8 cellular contexts compared by ENCODE assay signal in genomic region chr19:3983936-3984583, GRCh38. TPM values are rescaled to one million over a fixed set of nuclear protein-coding genes. Genes with fewer than 3 reads are reported as not detected.
DNase-seq lines count a peak whose midpoint lies in the region; TF ChIP-seq lines count a peak whose summit lies in the region.

No MANE protein-coding gene starts in this region.

- H3K36me3 ChIP-seq in kidney epithelial cell (ENCODE audit: control insufficient read depth, insufficient read depth, low read length), result peaks cover 21% of the 10 kb centered on the region
- peaks cover 46 to 51% of the 10 kb centered on the region in 2 donors for H3K36me3 ChIP-seq in stomach smooth muscle (ENCODE audit: control insufficient read depth in 2 of 2, insufficient read depth in 2 of 2, low read length in 2 of 2)

- H3K27ac ChIP-seq in stomach smooth muscle (ENCODE audit: low read length), result peak overlapping the region; percentile 94

- H3K9ac ChIP-seq in stomach smooth muscle (ENCODE audit: low read length in 2 of 2), result peak overlapping the region; percentile 93 to 96

- no peaks in the 10 kb centered on the region for H3K27me3 ChIP-seq in kidney epithelial cell (ENCODE audit: control insufficient read depth, insufficient read depth, low read length)
- H3K27me3 ChIP-seq in stomach smooth muscle (ENCODE audit: control insufficient read depth in 1 of 2, insufficient read depth in 2 of 2, low read length in 2 of 2), result no peaks in the 10 kb centered on the region

- H3K4me3 ChIP-seq in astrocyte of the cerebellum (ENCODE audit: low read depth, low read length) (peak overlapping the region; percentile 92), kidney epithelial cell (ENCODE audit: low read depth, low read length) (peak overlapping the region; percentile 92), stomach smooth muscle (ENCODE audit: low read length in 2 of 2) (peak overlapping the region; percentile 83 to 95)

- peaks cover 47% of the 10 kb centered on the region for H3K4me1 ChIP-seq in stomach smooth muscle (ENCODE audit: control insufficient read depth, insufficient read depth, low read length)

- in situ Hi-C loops in astrocyte of the cerebellum (cut with HindIII; ENCODE audit: low sequenced_read_pairs), result loop anchor here (25.0 kb wide), 1 partner anchor 228 kb away; no protein-coding TSS in a partner anchor

- TF ChIP-seq CTCF in astrocyte of the cerebellum (IDR thresholded peaks at IDR 0.05; ENCODE audit: low read depth, low read length, missing control alignments) (no peak), kidney epithelial cell (IDR thresholded peaks at IDR 0.05; ENCODE audit: insufficient read depth, low read length, poor library complexity, severe bottlenecking) (no peak)

- DNase-seq in Daoy (ENCODE audit: low read depth), result peak; percentile 63
- peak; percentile 46 for DNase-seq in LoVo (ENCODE audit: low spot score)
- DNase-seq in astrocyte of the cerebellum (ENCODE audit: low read depth), result no peak
- DNase-seq in kidney epithelial cell (ENCODE audit: low read depth), result no peak
- no peak for DNase-seq in NCI-H774 (lab: John Stamatoyannopoulos, UW)
- DNase-seq in SKM-1 treated with dmso at 0.1 percent for 144 hours (lab: John Stamatoyannopoulos, UW; ENCODE audit: unreplicated experiment), result no peak
- DNase-seq in central memory CD4-positive, alpha-beta T cell, result no peak

- H3K9me3 ChIP-seq in stomach smooth muscle (ENCODE audit: control insufficient read depth in 2 of 2, low read length in 2 of 2), result no peaks in the 10 kb centered on the region

RNA-seq across cellular contexts. Expression of gene EEF2, which starts 1.2 kb away (rescaled TPM):
- 1,288 and 1,386 TPM in 2 replicates for total RNA-seq in Daoy (2014; rRNA removed; shearing (Covaris generic))
- total RNA-seq in kidney epithelial cell, result 3,492 and 3,925 TPM in 2 replicates

RNA-seq across cellular contexts. Expression of gene DAPK3, which starts 13.2 kb away (rescaled TPM):
- total RNA-seq in Daoy (2014; rRNA removed; shearing (Covaris generic)), result 133 and 135 TPM in 2 replicates
- total RNA-seq in kidney epithelial cell, result 155 and 199 TPM in 2 replicates

RNA-seq across cellular contexts. Expression of gene PIAS4, which starts 23.5 kb away (rescaled TPM):
- total RNA-seq in Daoy (2014; rRNA removed; shearing (Covaris generic)), result 25.7 and 31.5 TPM in 2 replicates
- 38.1 and 43.7 TPM in 2 replicates for total RNA-seq in kidney epithelial cell

RNA-seq across cellular contexts. Expression of gene NMRK2, which starts 51.2 kb away (rescaled TPM):
- total RNA-seq in Daoy (2014; rRNA removed; shearing (Covaris generic)), result not detected in 2 replicates
- total RNA-seq in kidney epithelial cell, result not detected in 2 replicates

Comparison
In these comparisons a context has a peak if more than half of its experiments do, and no peak if none do; other contexts are left out.
1. DNase-seq: peak in Daoy (single experiment) and LoVo (single experiment); none in astrocyte of the cerebellum (single experiment), kidney epithelial cell (single experiment), NCI-H774 (single experiment), SKM-1 treated with dmso at 0.1 percent for 144 hours (single experiment) and central memory CD4-positive, alpha-beta T cell (single experiment).
2. Peak in every context shown above with its lines, with median percentiles within 50 percentile points of each other: H3K4me3 ChIP-seq.